ENCODE assay signal across 9 cellular contexts in genomic region chr16:89575247-89576172, GRCh38. TPM values are rescaled to one million over a fixed set of nuclear protein-coding genes. Genes with fewer than 3 reads are reported as not detected.
DNase-seq lines count a peak whose midpoint lies in the region; ATAC-seq and TF ChIP-seq lines count a peak whose summit lies in the region.
"Had no signal": no experiment of that assay in that cellular context is flagged by ENCODE, and none has a peak within 500 bp of the region (broad histone marks: within the 10 kb centered on the region; RNA-seq: fewer than 3 reads in every experiment).

CPNE7 (plus strand) TSS chr16:89575758; CDS start chr16:89575898, 140 bp downstream.

- peaks cover 10% of the 10 kb centered on the region for H3K27me3 ChIP-seq in BE2C
- H3K27me3 ChIP-seq in iPS-18a (ENCODE audit: control insufficient read depth, insufficient read depth, low read length): peaks cover 42% of the 10 kb centered on the region
- H3K27me3 ChIP-seq in upper lobe of right lung: peaks cover 28% of the 10 kb centered on the region

- intact Hi-C loops in upper lobe of right lung (cut with DNase I) (no loop called here), posterior cingulate gyrus (cut with DNase I) (no loop called here)

- peak within 1 kb of the TSS; percentile 32 for H3K9ac ChIP-seq in iPS-18a (ENCODE audit: low read length)

- peaks cover 11% of the 10 kb centered on the region for H3K4me1 Mint-ChIP-seq in activated T-cell treated with anti-CD3 and anti-CD28 coated beads, Interleukin-2, amount 50 U/mL, for 24 hours (ENCODE audit: low read depth)

- H3K27me3 Mint-ChIP-seq in activated T-cell treated with anti-CD3 and anti-CD28 coated beads, Interleukin-2, amount 50 U/mL, for 24 hours: peaks cover 29% of the 10 kb centered on the region

- no peaks in the 10 kb centered on the region for H3K36me3 ChIP-seq in BE2C
- no peaks in the 10 kb centered on the region for H3K36me3 ChIP-seq in iPS-18a (ENCODE audit: control insufficient read depth, low read depth, low read length)
- H3K36me3 ChIP-seq in upper lobe of right lung: no peaks in the 10 kb centered on the region

- H3K36me3 Mint-ChIP-seq in activated T-cell treated with anti-CD3 and anti-CD28 coated beads, Interleukin-2, amount 50 U/mL, for 24 hours (ENCODE audit: low read depth): peaks cover 3% of the 10 kb centered on the region

- H3K9me3 Mint-ChIP-seq in activated T-cell treated with anti-CD3 and anti-CD28 coated beads, Interleukin-2, amount 50 U/mL, for 24 hours: no peaks in the 10 kb centered on the region

- H3K4me1 ChIP-seq in BE2C (peaks cover 3% of the 10 kb centered on the region; the same call in 1 of the 2 replicates), iPS-18a (ENCODE audit: control insufficient read depth, low read depth, low read length) (no peaks in the 10 kb centered on the region), upper lobe of right lung (peaks cover 12% of the 10 kb centered on the region)

- DNase-seq in BE2C (peak; percentile 30), GM20000 (ENCODE audit: low spot score) (peak; percentile 87), upper lobe of right lung (no peak), posterior cingulate gyrus (no peak), SHP77 (lab: John Stamatoyannopoulos, UW) (no peak)
- peak; percentile 62 for DNase-seq in activated T-cell treated with anti-CD3 and anti-CD28 coated beads, Interleukin-2, amount 50 U/mL, for 24 hours

- H3K9me3 ChIP-seq in BE2C (no peaks in the 10 kb centered on the region; the same call in 1 of the 2 replicates), iPS-18a (ENCODE audit: control insufficient read depth, low read depth, low read length) (no peaks in the 10 kb centered on the region), upper lobe of right lung (no peaks in the 10 kb centered on the region)

- TF ChIP-seq CTCF in BE2C (IDR thresholded peaks at IDR 0.05; ENCODE audit: low read depth, low read length) (no peak), GM20000 (IDR thresholded peaks at IDR 0.05; ENCODE audit: extremely low read depth, missing control alignments) (no peak), upper lobe of right lung (IDR thresholded peaks at IDR 0.05) (no peak)

- ATAC-seq in upper lobe of right lung (peak; percentile 13), HG02588 (IDR thresholded peaks at IDR 0.05; ENCODE audit: unreplicated experiment) (no peak)

- H3K27ac ChIP-seq in iPS-18a (ENCODE audit: low read length) (no peak within 1 kb of the TSS), upper lobe of right lung (no peak within 1 kb of the TSS)

- peak within 1 kb of the TSS; percentile 48 for H3K4me3 Mint-ChIP-seq in activated T-cell treated with anti-CD3 and anti-CD28 coated beads, Interleukin-2, amount 50 U/mL, for 24 hours

- H3K4me3 ChIP-seq in BE2C (ENCODE audit: low read depth, low read length): peak within 1 kb of the TSS; percentile 44
- peak within 1 kb of the TSS; percentile 52 for H3K4me3 ChIP-seq in iPS-18a (ENCODE audit: low read length)
- H3K4me3 ChIP-seq in upper lobe of right lung: peak within 1 kb of the TSS; percentile 41

- peak within 1 kb of the TSS; percentile 57 for H3K27ac Mint-ChIP-seq in activated T-cell treated with anti-CD3 and anti-CD28 coated beads, Interleukin-2, amount 50 U/mL, for 24 hours

RNA-seq across cellular contexts. Expression of gene CPNE7, which starts in this region (rescaled TPM):
- polyA plus RNA-seq in BE2C (2012; ENCODE audit: insufficient read depth, insufficient read length, low read depth): 14.5 TPM
- total RNA-seq in upper lobe of right lung: 4.8 TPM
- total RNA-seq: skeletal muscle tissue had no signal

Comparison
In these comparisons a context has a peak if more than half of its experiments do, and no peak if none do; other contexts are left out.
1. DNase-seq: peak in BE2C (single experiment), GM20000 (single experiment) and activated T-cell treated with anti-CD3 and anti-CD28 coated beads, Interleukin-2, amount 50 U/mL, for 24 hours (single experiment); none in upper lobe of right lung (single experiment), posterior cingulate gyrus (0 of 10) and SHP77 (0 of 2).
2. Peak in every context shown above with its lines, with median percentiles within 50 percentile points of each other: H3K4me3 ChIP-seq.